In the genomic region with DNA sequence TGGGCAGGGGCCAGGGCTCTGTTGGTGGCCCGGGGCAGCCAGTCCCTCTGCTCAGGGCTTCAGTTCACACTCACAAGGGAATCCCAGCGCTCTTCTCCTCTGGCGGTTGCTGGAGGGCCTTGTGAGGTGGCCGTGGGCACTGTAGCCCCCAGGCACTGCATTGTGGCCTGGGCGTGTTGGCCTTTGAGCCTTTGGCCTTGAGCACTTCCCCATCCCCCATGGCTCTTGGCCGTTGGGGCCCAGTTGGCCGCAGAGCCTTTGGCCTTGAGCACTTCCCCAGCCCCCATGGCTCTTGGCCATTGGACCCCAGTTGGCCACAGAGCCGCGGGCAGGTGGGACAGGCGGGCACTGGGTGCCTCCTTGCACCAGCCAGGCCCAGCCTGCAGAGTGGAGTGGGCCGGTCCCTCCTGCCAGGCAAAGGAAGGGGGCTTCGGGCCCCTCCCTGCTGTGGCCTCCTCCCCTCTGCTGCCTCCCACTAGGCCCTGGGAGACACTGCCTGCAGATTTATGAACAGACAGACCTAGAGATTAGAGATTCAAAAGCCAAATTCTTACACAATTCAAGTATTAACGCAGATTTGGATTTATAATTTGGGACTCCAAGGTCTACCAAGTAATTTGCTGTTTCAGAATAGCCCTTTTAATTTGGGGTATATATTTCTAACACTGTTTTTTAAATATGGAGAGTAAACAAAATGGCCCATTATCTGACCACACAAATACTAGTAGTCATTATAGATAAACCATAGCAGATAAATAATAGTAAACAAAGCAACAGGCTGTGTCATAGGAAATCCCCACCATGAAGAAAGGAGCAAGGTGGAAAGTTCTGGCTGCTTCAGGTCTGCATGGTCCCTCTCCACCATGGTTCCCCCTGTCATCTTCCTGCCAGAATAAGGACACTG, we compare ENCODE assay signal across 12 cellular contexts. TPM values are rescaled to one million over a fixed set of nuclear protein-coding genes. Genes with fewer than 3 reads are reported as not detected.
DNase-seq lines count a peak whose midpoint lies in the region; ATAC-seq, FAIRE-seq and TF ChIP-seq lines count a peak whose summit lies in the region.
"Had no signal": no experiment of that assay in that cellular context is flagged by ENCODE, and none has a peak within 500 bp of the region (broad histone marks: within the 10 kb centered on the region; RNA-seq: fewer than 3 reads in every experiment).

No MANE protein-coding gene starts in this region.

- in situ Hi-C loops in IMR-90 (cut with MboI; ENCODE audit: low sequenced_read_pairs) (no loop called here), gastrocnemius medialis (cut with MboI; ENCODE audit: low sequenced_read_pairs in 4 of 4) (no loop called here)

- H4K8ac ChIP-seq in IMR-90 (ENCODE audit: low read depth in 2 of 2, low read length in 2 of 2), result peak overlapping the region in 1 of 2 experiments; percentile 51; a peak in 1 of 4 replicates

- 0 out of 2 replicates have a peak overlapping the region, but pooled peaks have one; percentile 19 for H3K4me2 ChIP-seq in IMR-90 (ENCODE audit: low read depth, low read length)

- TF ChIP-seq RAD21 in IMR-90 (IDR thresholded peaks at IDR 0.05; ENCODE audit: low read length), result no peak
- TF ChIP-seq RAD21 in liver (IDR thresholded peaks at IDR 0.05), result no peak

- H3K14ac ChIP-seq in IMR-90 (replicated peaks; ENCODE audit: low read depth, low read length), result no peak overlapping the region

- no peak for TF ChIP-seq CTCF in IMR-90 (conservative IDR thresholded peaks at IDR 0.05; ENCODE audit: low read depth, low read length)
- no peak for TF ChIP-seq CTCF in coronary artery (IDR thresholded peaks at IDR 0.05)
- no peak for TF ChIP-seq CTCF in liver (IDR thresholded peaks at IDR 0.05; ENCODE audit: low read depth, low read length, missing input control)
- no peak for TF ChIP-seq CTCF in suprapubic skin (IDR thresholded peaks at IDR 0.05)
- TF ChIP-seq CTCF in gastrocnemius medialis (IDR thresholded peaks at IDR 0.05 in 4 of 5, conservative IDR thresholded peaks at IDR 0.05 in 1 of 5), result no peak

- no peak overlapping the region for H3K4me3 ChIP-seq in IMR-90 (ENCODE audit: insufficient read depth, low read depth, low read length)
- peak overlapping the region; percentile 60 for H3K4me3 ChIP-seq in coronary artery
- H3K4me3 ChIP-seq in liver (ENCODE audit: low read depth in 1 of 3, low read length in 3 of 3), result no peak overlapping the region
- H3K4me3 ChIP-seq in suprapubic skin, result peak overlapping the region; percentile 41
- peak overlapping the region in 1 of 4 donors; percentile 5 for H3K4me3 ChIP-seq in gastrocnemius medialis

- no peaks in the 10 kb centered on the region for H3K27me3 ChIP-seq in IMR-90 (ENCODE audit: control insufficient read depth, insufficient read depth, low read length)
- no peaks in the 10 kb centered on the region for H3K27me3 ChIP-seq in liver (ENCODE audit: control insufficient read depth in 4 of 4, insufficient read depth in 4 of 4, low read length in 3 of 4)
- no peaks in the 10 kb centered on the region for H3K27me3 ChIP-seq in suprapubic skin
- H3K27me3 ChIP-seq in gastrocnemius medialis, result no peaks in the 10 kb centered on the region

- 40% methylated on average over 7 of the region's 13 CpGs; no CpG with 5 or more reads in 1 of the 2 experiments for WGBS in IMR-90 (ENCODE audit: extremely low coverage in 2 of 2, insufficient read length in 1 of 2), 2 experiments
- 17% methylated on average over 13 of the region's 13 CpGs for WGBS in liver
- WGBS in suprapubic skin, result 28% methylated on average over 11 of the region's 13 CpGs

- no peak overlapping the region for H2BK5ac ChIP-seq in IMR-90 (ENCODE audit: low read depth, low read length, poor library complexity, severe bottlenecking)

- peaks cover 30 to 75% of the 10 kb centered on the region in 2 experiments for H3K79me1 ChIP-seq in IMR-90 (ENCODE audit: low read depth in 1 of 2, low read length in 2 of 2)

- H3K4me1 ChIP-seq in IMR-90 (ENCODE audit: control insufficient read depth, insufficient read depth, low read length) (peaks cover 25% of the 10 kb centered on the region), liver (ENCODE audit: control insufficient read depth in 4 of 4, insufficient read depth in 4 of 4, low read length in 3 of 4) (peaks cover 25 to 54% (median 38%) of the 10 kb centered on the region in 4 donors), suprapubic skin (peaks cover 62% of the 10 kb centered on the region), gastrocnemius medialis (peaks cover 13 to 22% of the 10 kb centered on the region in 2 donors)

- peak overlapping the region; percentile 62; the same call in 1 of the 2 replicates for H2AK5ac ChIP-seq in IMR-90 (ENCODE audit: low read depth, low read length)

- DNase-seq in IMR-90 (no peak), coronary artery (ENCODE audit: low spot score) (no peak), suprapubic skin (ENCODE audit: low spot score in 2 of 2) (no peak), SIG-M5 (lab: John Stamatoyannopoulos, UW) (no peak), GM12891 (ENCODE audit: insufficient read length, low spot score) (no peak), gastrocnemius medialis (no peak)
- no peak for DNase-seq in stimulated activated CD4-positive, alpha-beta T cell treated with anti-CD3 and anti-CD28 coated beads, Interleukin-2, amount 100 ng/mL, for 24 hours
- DNase-seq: activated CD4-positive, alpha-beta T cell treated with anti-CD3 and anti-CD28 coated beads, Interleukin-2, amount 50 U/mL, for 48 hours; DMS 273 treated with DMSO at 0.1 percent for 48 hours; NCI-H510A treated with DMSO at 0.1 percent for 48 hours had no signal

- peaks cover 23% of the 10 kb centered on the region for H3K9me1 ChIP-seq in IMR-90 (ENCODE audit: insufficient read depth, low read length)

- no peak for TF ChIP-seq EP300 in suprapubic skin (IDR thresholded peaks at IDR 0.05)

- BruUV-seq in IMR-90 (replicated peaks; lab: Mats Ljungman, UMichigan), result no TSS peak

- H3K27ac ChIP-seq in IMR-90 (ENCODE audit: insufficient read depth, low read length) (no peak overlapping the region), coronary artery (peak overlapping the region; percentile 47 to 68), liver (ENCODE audit: low read depth in 1 of 2, low read length in 2 of 2) (peak overlapping the region; percentile 93), suprapubic skin (peak overlapping the region; percentile 59), gastrocnemius medialis (no peak overlapping the region)
- H3K27ac ChIP-seq: epithelial cell of prostate had no signal

- H4K91ac ChIP-seq in IMR-90 (ENCODE audit: insufficient read depth, low read depth, low read length), result no peak overlapping the region

- dilution Hi-C loops in IMR-90 (cut with HindIII; ENCODE audit: low sequenced_read_pairs, unreplicated experiment), result no loop called here

- H3K36me3 ChIP-seq in IMR-90 (ENCODE audit: control insufficient read depth, insufficient read depth, low read length), result peaks cover 30% of the 10 kb centered on the region
- peaks cover 0 to 8% (median 5%) of the 10 kb centered on the region in 4 donors for H3K36me3 ChIP-seq in liver (ENCODE audit: control insufficient read depth in 4 of 4, insufficient read depth in 3 of 4, low read depth in 1 of 4, low read length in 3 of 4)
- peaks cover 8% of the 10 kb centered on the region for H3K36me3 ChIP-seq in suprapubic skin
- H3K36me3 ChIP-seq in gastrocnemius medialis, result peaks cover 0 to 16% of the 10 kb centered on the region in 2 donors

- H4K20me1 ChIP-seq in IMR-90 (ENCODE audit: insufficient read depth, low read length), result peaks cover 51% of the 10 kb centered on the region

- no peak overlapping the region for H3K4ac ChIP-seq in IMR-90 (ENCODE audit: low read depth, low read length)

- H2BK120ac ChIP-seq in IMR-90 (ENCODE audit: low read depth, low read length), result no peak overlapping the region

- H2BK20ac ChIP-seq in IMR-90 (ENCODE audit: low read depth, low read length), result no peak overlapping the region

- H3K9me3 ChIP-seq in IMR-90 (ENCODE audit: control insufficient read depth, insufficient read depth, low read length), result no peaks in the 10 kb centered on the region
- H3K9me3 ChIP-seq in liver (ENCODE audit: control insufficient read depth in 4 of 4, low read length in 3 of 4), result no peaks in the 10 kb centered on the region
- no peaks in the 10 kb centered on the region for H3K9me3 ChIP-seq in suprapubic skin
- no peaks in the 10 kb centered on the region for H3K9me3 ChIP-seq in gastrocnemius medialis

- H2BK15ac ChIP-seq in IMR-90 (ENCODE audit: low read depth, low read length), result no peak overlapping the region

- no peak overlapping the region for H3K9ac ChIP-seq in IMR-90 (ENCODE audit: low read depth, low read length)
- H3K9ac ChIP-seq in liver (ENCODE audit: low read depth in 1 of 2, low read length in 2 of 2), result peak overlapping the region in 1 of 2 donors; percentile 17

- ATAC-seq in IMR-90 (ENCODE audit: low read depth) (no peak; the same call in 1 of the 2 replicates), gastrocnemius medialis (no peak)

- no peak overlapping the region for H3K56ac ChIP-seq in IMR-90 (ENCODE audit: extremely low read depth, insufficient read depth, low read length)

- no peak overlapping the region for H4K5ac ChIP-seq in IMR-90 (ENCODE audit: low read depth, low read length)

- intact Hi-C loops in IMR-90 (cut with micrococcal nuclease) (no loop called here), gastrocnemius medialis (cut with DNase I; ENCODE audit: low total_unique reads) (no loop called here)

- H2AFZ ChIP-seq in IMR-90 (replicated peaks; ENCODE audit: low read length, poor library complexity), result peak overlapping the region; percentile 34

- POLR2A ChIA-PET in IMR-90 (lab: Charles Lee; ENCODE audit: unreplicated experiment), result no interaction called here

- H2AK9ac ChIP-seq in IMR-90 (replicated peaks; ENCODE audit: low read depth, low read length, poor library complexity), result peak overlapping the region; percentile 65

- peak overlapping the region; percentile 29; the same call in 1 of the 2 replicates for H3K23ac ChIP-seq in IMR-90 (ENCODE audit: low read depth, low read length)

- no peak for FAIRE-seq in GM12891 (lab: Jason Lieb, UNC)

- CTCF ChIA-PET in IMR-90 (lab: Yijun Ruan, JAX), result no interaction called here

- H3K18ac ChIP-seq in IMR-90 (ENCODE audit: low read depth, low read length), result no peak overlapping the region

- TF ChIP-seq POLR2A in IMR-90 (IDR thresholded peaks at IDR 0.05; ENCODE audit: low read depth, low read length) (no peak), suprapubic skin (IDR thresholded peaks at IDR 0.05) (no peak), GM12891 (IDR thresholded peaks at IDR 0.05; ENCODE audit: low read depth, low read length) (no peak), gastrocnemius medialis (IDR thresholded peaks at IDR 0.05) (no peak)

RNA-seq across cellular contexts. Expression of a gene that starts 18.2 kb away (rescaled TPM):
- total RNA-seq in IMR-90 (2012; rRNA removed) (14.7 and 15.6 TPM in 2 replicates), liver (10 to 100 TPM; 22.2 to 30.2 TPM), suprapubic skin (10 to 100 TPM in 2 of 4 donors, 1 to 10 TPM in 2; 8.4 to 33.2 (median 15.7) TPM), gastrocnemius medialis (10 to 100 TPM in 3 of 4 donors, 1 to 10 TPM in 1; 9.0 to 18.0 (median 14.4) TPM)
- polyA plus RNA-seq in IMR-90 (2012; rRNA removed) (25.7 and 28.4 TPM in 2 replicates), liver (10 to 100 TPM; 37.0 to 41.3 TPM)
- 29.7 and 38.9 TPM in 2 replicates for polyA plus RNA-seq in IMR-90 (2012; cell fraction: cytosol; rRNA removed)
- polyA plus RNA-seq in IMR-90 (2012; cell fraction: nucleus; rRNA removed; ENCODE audit: low replicate concordance), result 47.3 and 92.8 TPM in 2 replicates
- 13.3 TPM for polyA plus RNA-seq in GM12891 (2012; ENCODE audit: low read depth, missing spikeins)

RNA-seq across cellular contexts. Expression of a gene that starts 18.3 kb away (rescaled TPM):
- total RNA-seq in IMR-90 (2012; rRNA removed) (175 and 202 TPM in 2 replicates), liver (100 to 1,000 TPM in 1 of 2 donors, 10 to 100 TPM in 1; 75.3 to 136 TPM), suprapubic skin (100 to 1,000 TPM; 206 to 293 (median 246) TPM), gastrocnemius medialis (100 to 1,000 TPM; 154 to 255 (median 223) TPM)
- polyA plus RNA-seq in IMR-90 (2012; rRNA removed) (296 and 347 TPM in 2 replicates), liver (100 to 1,000 TPM; 156 to 430 TPM)
- polyA plus RNA-seq in IMR-90 (2012; cell fraction: cytosol; rRNA removed), result 473 and 691 TPM in 2 replicates
- 159 and 329 TPM in 2 replicates for polyA plus RNA-seq in IMR-90 (2012; cell fraction: nucleus; rRNA removed; ENCODE audit: low replicate concordance)
- polyA plus RNA-seq in GM12891 (2012; ENCODE audit: low read depth, missing spikeins), result 69.5 TPM

RNA-seq across cellular contexts. Expression of a gene that starts 56.8 kb away (rescaled TPM):
- 8.6 and 12.2 TPM in 2 replicates for total RNA-seq in IMR-90 (2012; rRNA removed)
- polyA plus RNA-seq in IMR-90 (2012; rRNA removed), result 14.1 and 18.1 TPM in 2 replicates
- polyA plus RNA-seq in IMR-90 (2012; cell fraction: cytosol; rRNA removed), result 8.9 and 14.7 TPM in 2 replicates
- polyA plus RNA-seq in IMR-90 (2012; cell fraction: nucleus; rRNA removed; ENCODE audit: low replicate concordance), result 46.1 and 149 TPM in 2 replicates
- total RNA-seq in liver, result 10 to 100 TPM; 41.6 to 48.8 TPM
- polyA plus RNA-seq in liver, result 10 to 100 TPM in 1 of 2 donors, 1 to 10 TPM in 1; 3.8 to 10.6 TPM
- total RNA-seq in suprapubic skin, result 10 to 100 TPM; 22.9 to 38.4 (median 26.0) TPM
- polyA plus RNA-seq in GM12891 (2012; ENCODE audit: low read depth, missing spikeins), result 0.37 TPM
- 10 to 100 TPM in 3 of 4 donors, 1 to 10 TPM in 1; 6.9 to 19.6 (median 18.0) TPM for total RNA-seq in gastrocnemius medialis

Comparison
In these comparisons a context has a peak if more than half of its experiments do, and no peak if none do; other contexts are left out.
1. H3K27ac ChIP-seq: peak in coronary artery (2 of 2), liver (2 of 2) and suprapubic skin (single experiment); none in IMR-90 (single experiment) and gastrocnemius medialis (0 of 4).
2. H3K4me3 ChIP-seq: peak in coronary artery (single experiment) and suprapubic skin (single experiment); none in IMR-90 (single experiment) and liver (0 of 3).